In genomic region chr17:21252289-21252874, GRCh38 we compare ENCODE assay signal across 8 cellular contexts. TPM values are rescaled to one million over a fixed set of nuclear protein-coding genes. Genes with fewer than 3 reads are reported as not detected.
DNase-seq lines count a peak whose midpoint lies in the region; TF ChIP-seq lines count a peak whose summit lies in the region.

No MANE protein-coding gene starts in this region.

- H2AK5ac ChIP-seq in neuronal stem cell (ENCODE audit: low read depth, low read length): no peak overlapping the region

- no peak overlapping the region for H2BK120ac ChIP-seq in neuronal stem cell (ENCODE audit: low read depth, low read length)

- H3K4me3 ChIP-seq in Caco-2 (ENCODE audit: low read depth, low read length) (peak overlapping the region; percentile 64), Karpas-422 (ENCODE audit: low read length) (peak overlapping the region; percentile 52; the same call in 1 of the 2 replicates), ectodermal cell (ENCODE audit: insufficient read depth, low read depth, low read length) (peak overlapping the region; percentile 64), neuronal stem cell (ENCODE audit: low read length in 2 of 2) (peak overlapping the region; percentile 52 to 91)

- intact Hi-C loops in Caco-2 (cut with micrococcal nuclease; ENCODE audit: unreplicated experiment): no loop called here

- no peak overlapping the region for H3K23ac ChIP-seq in neuronal stem cell (ENCODE audit: low read depth, low read length, poor library complexity)

- no peaks in the 10 kb centered on the region for H3K9me3 Mint-ChIP-seq in Caco-2 (ENCODE audit: unreplicated experiment)

- CTCF ChIA-PET in Caco-2 (lab: Charles Lee): no interaction called here

- peaks cover 8% of the 10 kb centered on the region; the same call in 1 of the 2 replicates for H3K4me1 ChIP-seq in Caco-2
- peaks cover 17% of the 10 kb centered on the region for H3K4me1 ChIP-seq in Karpas-422 (ENCODE audit: low read length)
- H3K4me1 ChIP-seq in ectodermal cell (ENCODE audit: control insufficient read depth, insufficient read depth, low read length): peaks cover 5% of the 10 kb centered on the region
- H3K4me1 ChIP-seq in neuronal stem cell (ENCODE audit: control insufficient read depth in 2 of 2, insufficient read depth in 1 of 2, low read depth in 1 of 2, low read length in 2 of 2): peaks cover 2 to 8% of the 10 kb centered on the region in 2 donors

- no peaks in the 10 kb centered on the region for H4K20me1 ChIP-seq in Karpas-422 (ENCODE audit: insufficient read depth, low read depth, low read length)

- H3K9ac ChIP-seq in Karpas-422 (ENCODE audit: low read length) (peak overlapping the region; percentile 35; the same call in 1 of the 2 replicates), neuronal stem cell (ENCODE audit: low read depth, low read length, poor library complexity) (peak overlapping the region; percentile 60)

- H3K27ac ChIP-seq in Karpas-422 (ENCODE audit: low read length) (no peak overlapping the region), ectodermal cell (ENCODE audit: insufficient read depth, low read depth, low read length, poor library complexity, severe bottlenecking) (no peak overlapping the region), neuronal stem cell (replicated peaks; ENCODE audit: low read length) (no peak overlapping the region)

- H4K8ac ChIP-seq in neuronal stem cell (ENCODE audit: low read depth, low read length): no peak overlapping the region

- H3K27me3 Mint-ChIP-seq in Caco-2 (ENCODE audit: insufficient read depth, unreplicated experiment): no peaks in the 10 kb centered on the region

- DNase-seq in Caco-2: no peak
- no peak for DNase-seq in Karpas-422
- no peak for DNase-seq in neuronal stem cell (ENCODE audit: low spot score)
- DNase-seq in NCI-H1092 treated with DMSO at 0.1 percent for 48 hours (lab: John Stamatoyannopoulos, UW): no peak
- DNase-seq in activated effector memory CD4-positive, alpha-beta T cell treated with Interleukin-2 at 50 U/mL for 16 hours: no peak
- DNase-seq in stimulated activated naive CD4-positive, alpha-beta T cell treated with Interleukin-2 at 50 U/mL for 16 hours (lab: John Stamatoyannopoulos, UW): no peak
- no peak for DNase-seq in globus pallidus (ENCODE audit: low spot score)

- H3K14ac ChIP-seq in neuronal stem cell (ENCODE audit: low read length): no peak overlapping the region

- H3K79me1 ChIP-seq in neuronal stem cell (ENCODE audit: low read depth, low read length): no peaks in the 10 kb centered on the region

- POLR2A ChIA-PET in Caco-2 (lab: Charles Lee): no interaction called here

- H3K4me1 Mint-ChIP-seq in Caco-2 (ENCODE audit: low read depth, unreplicated experiment): peaks cover 7% of the 10 kb centered on the region

- H3K27ac Mint-ChIP-seq in Caco-2 (ENCODE audit: unreplicated experiment): no peak overlapping the region

- no peak overlapping the region for H3K4ac ChIP-seq in neuronal stem cell (ENCODE audit: low read length)

- no peaks in the 10 kb centered on the region for H3K9me2 ChIP-seq in Karpas-422 (replicated peaks; ENCODE audit: insufficient read depth, low read length)

- H2BK12ac ChIP-seq in neuronal stem cell (ENCODE audit: low read length): peak overlapping the region; percentile 10

- H2AFZ ChIP-seq in Karpas-422 (ENCODE audit: low read length) (no peak overlapping the region), neuronal stem cell (ENCODE audit: low read length) (peak overlapping the region; percentile 94)

- H3K27me3 ChIP-seq in Caco-2 (replicated peaks; ENCODE audit: control insufficient read depth, insufficient read depth, low read length): no peaks in the 10 kb centered on the region
- no peaks in the 10 kb centered on the region; the same call in 1 of the 2 replicates for H3K27me3 ChIP-seq in Karpas-422 (ENCODE audit: low read length)
- peaks cover 4% of the 10 kb centered on the region for H3K27me3 ChIP-seq in ectodermal cell (ENCODE audit: control insufficient read depth, insufficient read depth, low read length, poor library complexity, severe bottlenecking)
- H3K27me3 ChIP-seq in neuronal stem cell (ENCODE audit: control insufficient read depth in 3 of 3, insufficient read depth in 3 of 3, low read depth in 1 of 3, low read length in 3 of 3): peaks cover 0 to 6% (median 0%) of the 10 kb centered on the region in 3 experiments

- no TSS peak for BruUV-seq in Caco-2 (replicated peaks; lab: Mats Ljungman, UMichigan)

- no peaks in the 10 kb centered on the region for H3K9me3 ChIP-seq in Caco-2
- H3K9me3 ChIP-seq in Karpas-422 (ENCODE audit: low read length): no peaks in the 10 kb centered on the region
- H3K9me3 ChIP-seq in ectodermal cell (ENCODE audit: control insufficient read depth, low read length): no peaks in the 10 kb centered on the region
- no peaks in the 10 kb centered on the region for H3K9me3 ChIP-seq in neuronal stem cell (replicated peaks in 1 of 2; ENCODE audit: control insufficient read depth in 2 of 2, insufficient read depth in 1 of 2, low read depth in 1 of 2, low read length in 2 of 2)

- H4K91ac ChIP-seq in neuronal stem cell (ENCODE audit: low read depth, low read length, poor library complexity): no peak overlapping the region

- WGBS in ectodermal cell, 2 experiments: 20% methylated on average over 16 of the region's 16 CpGs
- WGBS in neuronal stem cell (ENCODE audit: extremely low coverage in 2 of 2, insufficient read length in 2 of 2, insufficient replicate concordance in 1 of 2), 2 donors: no CpG with 5 or more reads among the region's 16 CpGs

- peak overlapping the region; percentile 43 for H2BK15ac ChIP-seq in neuronal stem cell (ENCODE audit: low read length)

- peaks cover 2% of the 10 kb centered on the region for H3K36me3 Mint-ChIP-seq in Caco-2 (ENCODE audit: insufficient read depth, unreplicated experiment)

- no peak for TF ChIP-seq CTCF in Caco-2 (IDR thresholded peaks at IDR 0.05; ENCODE audit: insufficient read depth in 1 of 2, low read depth in 1 of 2, low read length in 1 of 2, severe bottlenecking in 1 of 2, unreplicated experiment in 1 of 2)

- no peak overlapping the region for H2BK5ac ChIP-seq in neuronal stem cell (ENCODE audit: low read length)

- H3K4me3 Mint-ChIP-seq in Caco-2 (ENCODE audit: unreplicated experiment): peak overlapping the region; percentile 72

- H3K4me2 ChIP-seq in Karpas-422 (ENCODE audit: low read depth, low read length, poor library complexity, severe bottlenecking): peak overlapping the region; percentile 54
- H3K4me2 ChIP-seq in neuronal stem cell (ENCODE audit: insufficient read depth, low read length, poor library complexity, severe bottlenecking): peak overlapping the region; percentile 78

- peak overlapping the region; percentile 80 for H3K18ac ChIP-seq in neuronal stem cell (ENCODE audit: low read length)

- H3K36me3 ChIP-seq in Caco-2 (ENCODE audit: control insufficient read depth, insufficient read depth, low read length): no peaks in the 10 kb centered on the region
- H3K36me3 ChIP-seq in Karpas-422 (ENCODE audit: insufficient read depth, low read length): no peaks in the 10 kb centered on the region
- H3K36me3 ChIP-seq in ectodermal cell (ENCODE audit: control insufficient read depth, insufficient read depth, low read length): no peaks in the 10 kb centered on the region
- no peaks in the 10 kb centered on the region for H3K36me3 ChIP-seq in neuronal stem cell (replicated peaks in 1 of 2; ENCODE audit: control insufficient read depth in 2 of 2, insufficient read depth in 2 of 2, low read length in 2 of 2)

- H3K79me2 ChIP-seq in Karpas-422 (ENCODE audit: low read length): no peaks in the 10 kb centered on the region

RNA-seq across cellular contexts. Expression of gene NATD1, which starts 0.8 kb away (rescaled TPM):
- total RNA-seq in Caco-2 (2022): 14.4 and 18.4 TPM in 2 replicates
- 0.45 and 1.2 TPM in 2 replicates for total RNA-seq in Karpas-422 (2014; rRNA removed; shearing (Covaris generic); ENCODE audit: low replicate concordance)
- 14.9 TPM for polyA plus RNA-seq in ectodermal cell (2013, experiment 1 of 4)
- 16.3 TPM for polyA plus RNA-seq in ectodermal cell (2013, experiment 2 of 4)
- 12.5 TPM for polyA plus RNA-seq in ectodermal cell (2013, experiment 3 of 4)
- 14.1 TPM for polyA plus RNA-seq in ectodermal cell (2013, experiment 4 of 4)
- polyA plus RNA-seq in neuronal stem cell (2013, experiment 1 of 2): 8.8 TPM
- polyA plus RNA-seq in neuronal stem cell (2013, experiment 2 of 2): 8.8 TPM

RNA-seq across cellular contexts. Expression of gene MAP2K3, which starts 32.1 kb away (rescaled TPM):
- total RNA-seq in Caco-2 (2022): 49.5 and 50.9 TPM in 2 replicates
- 49.4 and 66.7 TPM in 2 replicates for total RNA-seq in Karpas-422 (2014; rRNA removed; shearing (Covaris generic); ENCODE audit: low replicate concordance)
- 16.6 TPM for polyA plus RNA-seq in ectodermal cell (2013, experiment 1 of 4)
- 17.1 TPM for polyA plus RNA-seq in ectodermal cell (2013, experiment 2 of 4)
- 13.8 TPM for polyA plus RNA-seq in ectodermal cell (2013, experiment 3 of 4)
- polyA plus RNA-seq in ectodermal cell (2013, experiment 4 of 4): 15.0 TPM
- 10.2 TPM for polyA plus RNA-seq in neuronal stem cell (2013, experiment 1 of 2)
- 10.8 TPM for polyA plus RNA-seq in neuronal stem cell (2013, experiment 2 of 2)

RNA-seq across cellular contexts. Expression of gene TMEM11, which starts 38.4 kb away (rescaled TPM):
- total RNA-seq in Caco-2 (2022): 39.1 and 40.7 TPM in 2 replicates
- total RNA-seq in Karpas-422 (2014; rRNA removed; shearing (Covaris generic); ENCODE audit: low replicate concordance): 12.5 and 17.2 TPM in 2 replicates
- polyA plus RNA-seq in ectodermal cell (2013, experiment 1 of 4): 29.5 TPM
- 23.5 TPM for polyA plus RNA-seq in ectodermal cell (2013, experiment 2 of 4)
- polyA plus RNA-seq in ectodermal cell (2013, experiment 3 of 4): 26.1 TPM
- polyA plus RNA-seq in ectodermal cell (2013, experiment 4 of 4): 27.8 TPM
- 27.7 TPM for polyA plus RNA-seq in neuronal stem cell (2013, experiment 1 of 2)
- polyA plus RNA-seq in neuronal stem cell (2013, experiment 2 of 2): 27.5 TPM
